23 cellular contexts compared by ENCODE assay signal in genomic region chr15:95884276-95884675, GRCh38.
DNase-seq lines count a peak whose midpoint lies in the region; ATAC-seq and TF ChIP-seq lines count a peak whose summit lies in the region.
"Had no signal": no experiment of that assay in that cellular context is flagged by ENCODE, and none has a peak within 500 bp of the region (broad histone marks: within the 10 kb centered on the region; RNA-seq: fewer than 3 reads in every experiment).

No MANE protein-coding gene starts in this region.

- H3K4me3 ChIP-seq in HFF-Myc (replicated peaks; ENCODE audit: low read depth, low read length): no peak overlapping the region
- H3K4me3 ChIP-seq: heart right ventricle, skin epidermis, stomach had no signal

- TF ChIP-seq CTCF in HFF-Myc (IDR thresholded peaks at IDR 0.05; ENCODE audit: low read depth, low read length, missing control alignments) (no peak), nephron progenitor cell (IDR thresholded peaks at IDR 0.05) (no peak)

- DNase-seq in AG08395 (ENCODE audit: low spot score) (peak; percentile 58), HFF-Myc (ENCODE audit: extremely low read depth, low read depth) (peak; percentile 90), fibroblast of gingiva (ENCODE audit: low read depth) (peak; percentile 73), nephron progenitor cell (peak; percentile 35), kidney glomerular epithelial cell (lab: John Stamatoyannopoulos, UW) (no peak)
- DNase-seq in activated CD8-positive, alpha-beta T cell treated with anti-CD3 and anti-CD28 coated beads, Interleukin-2, amount 10 ng/mL, durations not matched to agents 7 days and 5 days: no peak
- no peak for DNase-seq in activated T-cell treated with anti-CD3 and anti-CD28 coated beads, Interleukin-2, amount 50 U/mL, for 1 hour
- DNase-seq: 8988T; activated CD4-positive, alpha-beta T cell treated with anti-CD3 and anti-CD28 coated beads for 4 hours; C1 segment of cervical spinal cord; effector memory CD8-positive, alpha-beta T cell; heart right ventricle; mammary epithelial cell; naive B cell; NCI-H187; NCI-H748 treated with DMSO at 0.1 percent for 48 hours; Right ventricle myocardium superior; stimulated activated CD4-positive, alpha-beta T cell treated with anti-CD3 and anti-CD28 coated beads, Interleukin-4, amount 100 ng/mL, for 1 hour; stomach had no signal

- no peaks in the 10 kb centered on the region for H3K9me3 Mint-ChIP-seq in nephron progenitor cell
- no peaks in the 10 kb centered on the region for H3K9me3 Mint-ChIP-seq in activated CD8-positive, alpha-beta T cell treated with anti-CD3 and anti-CD28 coated beads, Interleukin-2, amount 10 ng/mL, durations not matched to agents 7 days and 5 days (ENCODE audit: insufficient read depth)

- ATAC-seq in HG02970 (IDR thresholded peaks at IDR 0.05; ENCODE audit: low FRiP score, unreplicated experiment): no peak
- no peak for ATAC-seq in activated CD8-positive, alpha-beta T cell treated with anti-CD3 and anti-CD28 coated beads, Interleukin-2, amount 10 ng/mL, durations not matched to agents 7 days and 5 days
- ATAC-seq: effector memory CD8-positive, alpha-beta T cell; heart right ventricle had no signal

- peaks cover 47% of the 10 kb centered on the region for H3K4me1 Mint-ChIP-seq in nephron progenitor cell
- H3K4me1 Mint-ChIP-seq in activated CD8-positive, alpha-beta T cell treated with anti-CD3 and anti-CD28 coated beads, Interleukin-2, amount 10 ng/mL, durations not matched to agents 7 days and 5 days (ENCODE audit: low read depth): peaks cover 10% of the 10 kb centered on the region

- no peaks in the 10 kb centered on the region for H3K36me3 Mint-ChIP-seq in nephron progenitor cell (ENCODE audit: low read depth)
- H3K36me3 Mint-ChIP-seq in activated CD8-positive, alpha-beta T cell treated with anti-CD3 and anti-CD28 coated beads, Interleukin-2, amount 10 ng/mL, durations not matched to agents 7 days and 5 days (ENCODE audit: low read depth): peaks cover 6% of the 10 kb centered on the region
- H3K36me3 Mint-ChIP-seq: brain, naive B cell had no signal

- peaks cover 3% of the 10 kb centered on the region for H3K27me3 Mint-ChIP-seq in nephron progenitor cell (ENCODE audit: low read depth, poor library complexity)
- H3K27me3 Mint-ChIP-seq in activated CD8-positive, alpha-beta T cell treated with anti-CD3 and anti-CD28 coated beads, Interleukin-2, amount 10 ng/mL, durations not matched to agents 7 days and 5 days (ENCODE audit: low read depth): no peaks in the 10 kb centered on the region
- H3K27me3 Mint-ChIP-seq: brain; effector memory CD8-positive, alpha-beta T cell; type B pancreatic cell had no signal

- H3K4me3 Mint-ChIP-seq in nephron progenitor cell: peak overlapping the region; percentile 23
- H3K4me3 Mint-ChIP-seq in activated CD8-positive, alpha-beta T cell treated with anti-CD3 and anti-CD28 coated beads, Interleukin-2, amount 10 ng/mL, durations not matched to agents 7 days and 5 days: no peak overlapping the region
- H3K4me3 Mint-ChIP-seq: brain; effector memory CD8-positive, alpha-beta T cell; naive B cell; type B pancreatic cell had no signal

- H3K27ac Mint-ChIP-seq in nephron progenitor cell: peak overlapping the region; percentile 87
- H3K27ac Mint-ChIP-seq in activated CD8-positive, alpha-beta T cell treated with anti-CD3 and anti-CD28 coated beads, Interleukin-2, amount 10 ng/mL, durations not matched to agents 7 days and 5 days: no peak overlapping the region
- H3K27ac Mint-ChIP-seq: effector memory CD8-positive, alpha-beta T cell; naive B cell; type B pancreatic cell had no signal

- CTCF ChIA-PET in activated CD8-positive, alpha-beta T cell treated with anti-CD3 and anti-CD28 coated beads, Interleukin-2, amount 10 ng/mL, durations not matched to agents 7 days and 5 days (lab: Charles Lee): no interaction called here

- POLR2A ChIA-PET in activated CD8-positive, alpha-beta T cell treated with anti-CD3 and anti-CD28 coated beads, Interleukin-2, amount 10 ng/mL, durations not matched to agents 7 days and 5 days (lab: Charles Lee): no interaction called here

Comparison
In these comparisons a context has a peak if more than half of its experiments do, and no peak if none do; other contexts are left out.
1. DNase-seq: peak in AG08395 (single experiment), HFF-Myc (single experiment), fibroblast of gingiva (single experiment) and nephron progenitor cell (single experiment); none in activated CD8-positive, alpha-beta T cell treated with anti-CD3 and anti-CD28 coated beads, Interleukin-2, amount 10 ng/mL, durations not matched to agents 7 days and 5 days (single experiment), kidney glomerular epithelial cell (single experiment) and activated T-cell treated with anti-CD3 and anti-CD28 coated beads, Interleukin-2, amount 50 U/mL, for 1 hour (single experiment).